In the genomic region with DNA sequence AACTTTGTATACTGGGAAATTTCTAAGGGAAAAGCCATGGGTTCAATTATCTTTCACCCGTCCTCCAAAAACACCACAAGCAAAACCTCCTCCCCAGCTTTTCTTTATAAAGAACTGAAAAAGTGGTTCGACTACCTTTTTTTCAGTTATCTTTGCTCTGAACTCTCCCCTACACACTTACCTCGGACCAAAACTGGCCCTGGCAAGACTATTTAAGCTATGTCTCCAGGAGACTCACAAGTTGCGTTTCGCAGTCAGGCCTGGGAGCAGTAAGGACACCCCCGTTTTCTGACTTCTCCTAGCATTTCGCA, we compare ENCODE assay signal across 8 cellular contexts.
DNase-seq lines count a peak whose midpoint lies in the region; TF ChIP-seq lines count a peak whose summit lies in the region.

No MANE protein-coding gene starts in this region.

- no peak for TF ChIP-seq CTCF in fibroblast of mammary gland (conservative IDR thresholded peaks at IDR 0.05; ENCODE audit: control insufficient read depth, insufficient read depth, low read depth, low read length)

- H3K4me3 ChIP-seq in fibroblast of mammary gland (ENCODE audit: control insufficient read depth, low read depth, low read length) (peak overlapping the region; percentile 100), skeletal muscle cell (ENCODE audit: low read depth, low read length) (peak overlapping the region; percentile 90)

- DNase-seq in NCI-H748 (lab: John Stamatoyannopoulos, UW; ENCODE audit: unreplicated experiment) (peak; percentile 18), NCI-H748 treated with DMSO at 0.1 percent for 48 hours (lab: John Stamatoyannopoulos, UW) (no peak), RPMI8226 (peak; percentile 38), fibroblast of mammary gland (ENCODE audit: low read depth) (no peak), skeletal muscle cell (ENCODE audit: low read depth) (no peak), inferior parietal cortex (ENCODE audit: extremely low spot score) (no peak), germinal center (ENCODE audit: low spot score) (no peak)
- DNase-seq in effector CD4-positive, alpha-beta T cell = no peak

Comparison
In these comparisons a context has a peak if more than half of its experiments do, and no peak if none do; other contexts are left out.
1. DNase-seq: peak in NCI-H748 (single experiment) and RPMI8226 (single experiment); none in NCI-H748 treated with DMSO at 0.1 percent for 48 hours (single experiment), fibroblast of mammary gland (single experiment), skeletal muscle cell (single experiment), inferior parietal cortex (single experiment), germinal center (single experiment) and effector CD4-positive, alpha-beta T cell (single experiment).